ENCODE assay signal across 8 cellular contexts in the genomic region with DNA sequence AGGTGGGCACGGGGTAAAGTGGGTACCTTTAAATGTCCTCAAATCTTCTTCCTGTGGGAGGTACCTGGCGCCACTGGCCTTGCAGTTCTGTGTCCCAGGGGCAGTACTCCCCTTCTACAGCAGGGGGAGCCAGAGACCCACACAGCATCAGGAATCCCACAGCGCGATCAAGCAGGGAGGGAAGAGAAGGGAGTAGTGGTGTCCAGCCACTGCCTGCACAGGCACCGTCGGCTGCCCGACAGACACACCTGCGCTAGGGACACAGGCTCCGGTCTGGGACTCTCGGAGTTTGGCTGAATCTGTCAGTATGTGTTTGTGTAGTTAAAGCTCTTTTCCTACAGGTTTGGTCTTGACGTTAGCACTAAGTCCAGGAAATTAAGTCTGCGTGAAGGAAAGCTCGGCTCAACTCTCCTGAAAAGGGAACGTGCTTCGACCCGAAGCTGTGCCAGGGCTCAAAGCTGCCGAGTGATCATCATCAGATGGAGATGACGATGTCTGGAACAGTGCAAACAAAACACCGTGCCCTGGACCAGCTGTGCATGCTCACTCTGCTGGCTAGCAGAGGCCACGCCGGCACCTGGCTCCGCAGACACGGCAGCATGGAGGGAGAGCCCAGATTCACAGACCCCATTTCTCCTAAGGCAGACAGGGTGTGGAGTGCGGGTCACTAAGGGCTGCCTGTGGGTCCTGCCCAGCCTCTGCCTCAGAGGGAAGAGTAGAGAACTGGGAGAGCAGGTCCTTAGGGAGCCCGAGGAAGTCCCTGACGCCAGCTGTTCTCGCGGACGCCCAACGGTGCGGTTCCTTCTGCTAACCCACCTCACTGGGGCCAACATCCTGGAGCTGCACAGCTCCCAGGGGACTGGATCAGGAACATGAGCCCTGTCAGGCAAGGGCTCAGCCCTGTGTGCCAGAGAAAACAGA. TPM values are rescaled to one million over a fixed set of nuclear protein-coding genes. Genes with fewer than 3 reads are reported as not detected.
DNase-seq lines count a peak whose midpoint lies in the region; ATAC-seq and TF ChIP-seq lines count a peak whose summit lies in the region.

No MANE protein-coding gene starts in this region.

- H3K79me1 ChIP-seq in trophoblast cell (ENCODE audit: low read length): no peaks in the 10 kb centered on the region

- H2AFZ ChIP-seq in trophoblast cell (ENCODE audit: insufficient read depth, low read length, poor library complexity): no peak overlapping the region

- peak; percentile 63 for ATAC-seq in GM18502 (IDR thresholded peaks at IDR 0.05; ENCODE audit: poor library complexity, unreplicated experiment)

- H4K91ac ChIP-seq in trophoblast cell (ENCODE audit: low read depth, low read length): no peak overlapping the region

- no peaks in the 10 kb centered on the region for H3K27me3 ChIP-seq in A673 (replicated peaks; ENCODE audit: insufficient read depth, low read depth, low read length, poor library complexity)
- no peaks in the 10 kb centered on the region for H3K27me3 ChIP-seq in MG63
- H3K27me3 ChIP-seq in trophoblast cell (ENCODE audit: insufficient read depth, low read length): no peaks in the 10 kb centered on the region
- H3K27me3 ChIP-seq in tibial artery: no peaks in the 10 kb centered on the region

- H3K23ac ChIP-seq in trophoblast cell (ENCODE audit: low read length): no peak overlapping the region

- POLR2A ChIA-PET in A673 (lab: Charles Lee; ENCODE audit: low non-redundant PET): interaction anchor here (1.0 kb wide), 1 partner anchor 246 kb away, joined by 3 read pairs; no protein-coding TSS in a partner anchor

- TF ChIP-seq CTCF in A673 (conservative IDR thresholded peaks at IDR 0.05; ENCODE audit: low read depth, low read length): peak; percentile 97
- peak; percentile 99 to 100 for TF ChIP-seq CTCF in tibial artery (IDR thresholded peaks at IDR 0.05)

- H3K9me3 ChIP-seq in A673 (ENCODE audit: low read depth, low read length, poor library complexity, severe bottlenecking) (no peaks in the 10 kb centered on the region), MG63 (no peaks in the 10 kb centered on the region), trophoblast cell (ENCODE audit: insufficient read depth, low read depth, low read length) (peaks cover 5% of the 10 kb centered on the region), tibial artery (no peaks in the 10 kb centered on the region)

- no peak overlapping the region for H4K12ac ChIP-seq in trophoblast cell (ENCODE audit: low read depth, low read length)

- no peak overlapping the region for H3K4me2 ChIP-seq in trophoblast cell (ENCODE audit: low read length)

- H3K4ac ChIP-seq in trophoblast cell (ENCODE audit: low read depth, low read length): no peak overlapping the region

- DNase-seq in A673 (ENCODE audit: low spot score): peak; percentile 86
- peak; percentile 56 for DNase-seq in MG63
- peak; percentile 38 for DNase-seq in SKM-1 (lab: John Stamatoyannopoulos, UW; ENCODE audit: unreplicated experiment)
- DNase-seq in activated naive CD8-positive, alpha-beta T cell treated with anti-CD3 and anti-CD28 coated beads, Interleukin-2, amount 50 U/mL, for 16 hours (ENCODE audit: low read depth, low spot score): peak; percentile 61
- peak; percentile 74 to 95 (median 89) for DNase-seq in head of caudate nucleus
- peak; percentile 84 to 94 for DNase-seq in trophoblast cell
- peak; percentile 91 to 93 for DNase-seq in tibial artery

- BruUV-seq in A673 (replicated peaks; lab: Mats Ljungman, UMichigan): no TSS peak

- H3K4me3 ChIP-seq in A673 (ENCODE audit: low read depth, low read length, poor library complexity, severe bottlenecking) (no peak overlapping the region), MG63 (no peak overlapping the region), trophoblast cell (ENCODE audit: low read depth, low read length) (no peak overlapping the region), tibial artery (no peak overlapping the region)

- H3K18ac ChIP-seq in trophoblast cell (ENCODE audit: low read length): no peak overlapping the region

- CTCF ChIA-PET in A673 (lab: Charles Lee): interaction anchor here (0.5 to 3.8 kb wide), 3 partner anchors 88 to 246 kb away, joined by 4 to 24 read pairs (median 4); no protein-coding TSS in a partner anchor

- intact Hi-C loops in A673 (cut with micrococcal nuclease; ENCODE audit: unreplicated experiment): loop anchor here (1.0 kb wide), 2 partner anchors 194 to 246 kb away; partner anchors contain the start of gene MICAL3
- intact Hi-C loops in head of caudate nucleus (cut with DNase I): loop anchor here (2.0 to 5.0 kb wide), 4 partner anchors 42 to 246 kb away; partner anchors contain the start of genes MICAL3 and PEX26
- intact Hi-C loops in tibial artery (cut with DNase I; ENCODE audit: low total_unique reads): loop anchor here (10.0 kb wide), 1 partner anchor 174 kb away; no protein-coding TSS in a partner anchor

- WGBS in trophoblast cell (ENCODE audit: extremely low coverage, insufficient coverage, insufficient read length): no CpG with 5 or more reads among the region's 31 CpGs

- H3K79me2 ChIP-seq in trophoblast cell (ENCODE audit: control insufficient read depth, insufficient read depth, low read length, poor library complexity): no peaks in the 10 kb centered on the region

- H3K36me3 ChIP-seq in A673 (ENCODE audit: insufficient read depth, low read length, poor library complexity, severe bottlenecking): peaks cover 6% of the 10 kb centered on the region
- H3K36me3 ChIP-seq in MG63: peaks cover 50% of the 10 kb centered on the region
- peaks cover 14 to 16% of the 10 kb centered on the region in 2 experiments for H3K36me3 ChIP-seq in trophoblast cell (ENCODE audit: control insufficient read depth in 1 of 2, insufficient read depth in 2 of 2, low read length in 2 of 2)
- H3K36me3 ChIP-seq in tibial artery: peaks cover 11 to 56% (median 20%) of the 10 kb centered on the region in 3 donors

- H3K27ac ChIP-seq in A673 (ENCODE audit: low read depth, low read length, poor library complexity, severe bottlenecking): no peak overlapping the region
- no peak overlapping the region for H3K27ac ChIP-seq in trophoblast cell (ENCODE audit: low read depth, low read length)
- peak overlapping the region; percentile 71 to 81 for H3K27ac ChIP-seq in tibial artery

- H3K14ac ChIP-seq in trophoblast cell (ENCODE audit: low read length): no peak overlapping the region

- no peak overlapping the region for H2AK5ac ChIP-seq in trophoblast cell (ENCODE audit: low read length)

- no peak overlapping the region for H2BK120ac ChIP-seq in trophoblast cell (ENCODE audit: insufficient read depth, low read length, poor library complexity)

- H3K9ac ChIP-seq in trophoblast cell (ENCODE audit: low read length): no peak overlapping the region

- no peak overlapping the region for H2BK12ac ChIP-seq in trophoblast cell (ENCODE audit: low read length)

- no peak overlapping the region for H2BK5ac ChIP-seq in trophoblast cell (ENCODE audit: low read depth, low read length, poor library complexity)

- H3K4me1 ChIP-seq in A673 (ENCODE audit: insufficient read depth, low read length, poor library complexity, severe bottlenecking): no peaks in the 10 kb centered on the region
- H3K4me1 ChIP-seq in trophoblast cell (ENCODE audit: control insufficient read depth in 1 of 2, insufficient read depth in 2 of 2, low read length in 2 of 2): no peaks in the 10 kb centered on the region
- H3K4me1 ChIP-seq in tibial artery: peaks cover 4 to 35% (median 22%) of the 10 kb centered on the region in 4 donors

- no peak overlapping the region for H4K8ac ChIP-seq in trophoblast cell (ENCODE audit: low read depth, low read length)

RNA-seq across cellular contexts. Expression of gene BID, which starts 56.0 kb away (rescaled TPM):
- total RNA-seq in A673 (2021): 72.8 and 74.6 TPM in 2 replicates
- 42.3 and 127 TPM in 2 replicates for total RNA-seq in MG63 (2014; rRNA removed; shearing (Covaris generic); ENCODE audit: low replicate concordance)
- 11.2 and 12.5 TPM in 2 replicates for polyA plus RNA-seq in trophoblast cell (2013)

Comparison
In these comparisons a context has a peak if more than half of its experiments do, and no peak if none do; other contexts are left out.
1. DNase-seq: peak in every context shown above with its lines; median percentile 92 in tibial artery; 89 in head of caudate nucleus; 89 in trophoblast cell; 86 in A673; 61 in activated naive CD8-positive, alpha-beta T cell treated with anti-CD3 and anti-CD28 coated beads, Interleukin-2, amount 50 U/mL, for 16 hours; 56 in MG63; 38 in SKM-1.
2. H3K27ac ChIP-seq: peak in tibial artery (2 of 2); none in A673 (single experiment) and trophoblast cell (single experiment).